In genomic region chr1:194159941-194160340, GRCh38 we compare ENCODE assay signal across 14 cellular contexts.
DNase-seq lines count a peak whose midpoint lies in the region; ATAC-seq and TF ChIP-seq lines count a peak whose summit lies in the region.
"Had no signal": no experiment of that assay in that cellular context is flagged by ENCODE, and none has a peak within 500 bp of the region (broad histone marks: within the 10 kb centered on the region; RNA-seq: fewer than 3 reads in every experiment).

No MANE protein-coding gene starts in this region.

- no peak overlapping the region for H3K4me3 ChIP-seq in BJ (ENCODE audit: low read depth, low read length)
- no peak overlapping the region for H3K4me3 ChIP-seq in fibroblast of lung (replicated peaks in 1 of 4; ENCODE audit: control extremely low read depth in 1 of 4, insufficient read depth in 1 of 4, low read depth in 3 of 4, low read length in 4 of 4)
- H3K4me3 ChIP-seq: ascending aorta; BLaER1 treated with 17β-estradiol and CSF1 and Interleukin-3, amounts not matched to agents 10 nM and 100 nM; prostate gland had no signal

- H3K27ac ChIP-seq in fibroblast of lung (ENCODE audit: insufficient read depth, low read length) = no peak overlapping the region
- H3K27ac ChIP-seq: ascending aorta; BLaER1 treated with 17β-estradiol and CSF1 and Interleukin-3, amounts not matched to agents 10 nM and 100 nM; prostate gland had no signal

- H3K79me2 ChIP-seq in fibroblast of lung (ENCODE audit: control insufficient read depth, insufficient read depth, low read length) = no peaks in the 10 kb centered on the region

- no peaks in the 10 kb centered on the region for H3K4me1 ChIP-seq in fibroblast of lung (ENCODE audit: control insufficient read depth, extremely low read depth, insufficient read depth, low read length)
- H3K4me1 ChIP-seq: ascending aorta; BLaER1 treated with 17β-estradiol and CSF1 and Interleukin-3, amounts not matched to agents 10 nM and 100 nM; prostate gland had no signal

- H3K27me3 Mint-ChIP-seq in HFFc6 (ENCODE audit: insufficient read depth) = no peaks in the 10 kb centered on the region

- no peak overlapping the region for H2AFZ ChIP-seq in fibroblast of lung (ENCODE audit: low read length)

- H3K4me3 Mint-ChIP-seq in HFFc6 = no peak overlapping the region
- H3K4me3 Mint-ChIP-seq: naive B cell had no signal

- H4K20me1 ChIP-seq in fibroblast of lung (ENCODE audit: control insufficient read depth, extremely low read depth, insufficient read depth, low read length) = no peaks in the 10 kb centered on the region
- H4K20me1 ChIP-seq: BLaER1 treated with 17β-estradiol and CSF1 and Interleukin-3, amounts not matched to agents 10 nM and 100 nM had no signal

- no peaks in the 10 kb centered on the region for H3K36me3 ChIP-seq in BJ (ENCODE audit: control insufficient read depth, insufficient read depth, low read length)
- H3K36me3 ChIP-seq in fibroblast of lung (ENCODE audit: control insufficient read depth, insufficient read depth, low read length) = no peaks in the 10 kb centered on the region
- H3K36me3 ChIP-seq: ascending aorta; BLaER1 treated with 17β-estradiol and CSF1 and Interleukin-3, amounts not matched to agents 10 nM and 100 nM; prostate gland had no signal

- H3K9me3 Mint-ChIP-seq in HFFc6 = peaks cover 7% of the 10 kb centered on the region; the same call in 1 of the 2 replicates

- CTCF ChIA-PET in BJ (lab: Yijun Ruan, JAX) = no interaction called here

- ATAC-seq in HG02678 (IDR thresholded peaks at IDR 0.05; ENCODE audit: unreplicated experiment) = no peak

- peaks cover 6% of the 10 kb centered on the region; the same call in 1 of the 2 replicates for H3K4me1 Mint-ChIP-seq in HFFc6 (ENCODE audit: low read depth)
- H3K4me1 Mint-ChIP-seq: naive B cell had no signal

- POLR2A ChIA-PET in BJ (lab: Charles Lee) = no interaction called here

- no peak overlapping the region for H3K9ac ChIP-seq in fibroblast of lung (ENCODE audit: insufficient read depth, low read length)
- H3K9ac ChIP-seq: BLaER1 treated with 17β-estradiol and CSF1 and Interleukin-3, amounts not matched to agents 10 nM and 100 nM had no signal

- H3K36me3 Mint-ChIP-seq in HFFc6 (ENCODE audit: low read depth) = no peaks in the 10 kb centered on the region
- H3K36me3 Mint-ChIP-seq: naive B cell had no signal

- DNase-seq in BJ (ENCODE audit: low read depth) (no peak), HFFc6 (peak; percentile 6), RKO (ENCODE audit: low spot score) (peak; percentile 4), fibroblast of lung (ENCODE audit: low read depth in 2 of 2) (peak; percentile 9 to 13), NOMO-1 treated with DMSO at 0.1 percent for 48 hours (lab: John Stamatoyannopoulos, UW; ENCODE audit: unreplicated experiment) (no peak), NCI-H2029 (lab: John Stamatoyannopoulos, UW) (no peak)
- DNase-seq in stimulated activated CD4-positive, alpha-beta T cell treated with anti-CD3 and anti-CD28 coated beads, Interleukin-1b, Interleukin-23, amount 100 ng/mL, for 48 hours = no peak
- DNase-seq: activated CD4-positive, CD25-positive, alpha-beta regulatory T cell; naive B cell; stimulated activated CD4-positive, alpha-beta T cell treated with anti-CD3 and anti-CD28 coated beads, Interleukin-15, amount 100 ng/mL, for 24 hours had no signal

- H3K9me3 ChIP-seq in fibroblast of lung (ENCODE audit: control insufficient read depth, insufficient read depth, low read depth, low read length) = no peaks in the 10 kb centered on the region
- H3K9me3 ChIP-seq: ascending aorta, prostate gland had no signal

- H3K27me3 ChIP-seq in BJ (ENCODE audit: control insufficient read depth, insufficient read depth, low read length) = no peaks in the 10 kb centered on the region
- no peaks in the 10 kb centered on the region for H3K27me3 ChIP-seq in fibroblast of lung (ENCODE audit: control insufficient read depth, insufficient read depth, low read length)
- H3K27me3 ChIP-seq: ascending aorta; BLaER1 treated with 17β-estradiol and CSF1 and Interleukin-3, amounts not matched to agents 10 nM and 100 nM had no signal

- 0 out of 2 replicates have a peak, but pooled peaks have one; percentile 19 for TF ChIP-seq CTCF in BJ (IDR thresholded peaks at IDR 0.05; ENCODE audit: insufficient read depth, low read depth, low read length)
- TF ChIP-seq CTCF in HFFc6 (IDR thresholded peaks at IDR 0.05) = peak; percentile 64; the same call in 1 of the 2 replicates
- TF ChIP-seq CTCF in fibroblast of lung (conservative IDR thresholded peaks at IDR 0.05 in 1 of 2, IDR thresholded peaks at IDR 0.05 in 1 of 2; ENCODE audit: low read depth in 1 of 2, low read length in 2 of 2) = no peak

- H3K4me2 ChIP-seq in fibroblast of lung (ENCODE audit: extremely low read depth, insufficient read depth, low read length) = no peak overlapping the region
- H3K4me2 ChIP-seq: BLaER1 treated with 17β-estradiol and CSF1 and Interleukin-3, amounts not matched to agents 10 nM and 100 nM had no signal

- no peak overlapping the region for H3K27ac Mint-ChIP-seq in HFFc6
- H3K27ac Mint-ChIP-seq: naive B cell had no signal

Comparison
In these comparisons a context has a peak if more than half of its experiments do, and no peak if none do; other contexts are left out.
1. DNase-seq: peak in HFFc6 (single experiment), RKO (single experiment) and fibroblast of lung (2 of 2); none in BJ (single experiment), stimulated activated CD4-positive, alpha-beta T cell treated with anti-CD3 and anti-CD28 coated beads, Interleukin-1b, Interleukin-23, amount 100 ng/mL, for 48 hours (single experiment), NOMO-1 treated with DMSO at 0.1 percent for 48 hours (single experiment) and NCI-H2029 (single experiment).
2. CTCF ChIP-seq: peak in BJ (single experiment) and HFFc6 (single experiment); none in fibroblast of lung (0 of 2).